Comparison of ENCODE assay signal across 1 cellular context in genomic region chr1:226201029-226201593, GRCh38.
TF ChIP-seq lines count a peak whose summit lies in the region.

No MANE protein-coding gene starts in this region.

TF ChIP-seq in H1, 55 proteins besides CTCF, POLR2A, EP300 and RAD21 (continued from another document):
- TF ChIP-seq POU5F1 (IDR thresholded peaks at IDR 0.05; ENCODE audit: low read depth, low read length) (no peak), SP1 (IDR thresholded peaks at IDR 0.05; ENCODE audit: low read depth, low read length) (no peak), TEAD4 (IDR thresholded peaks at IDR 0.05; ENCODE audit: low read depth, low read length) (no peak), SIRT6 (IDR thresholded peaks at IDR 0.05; ENCODE audit: low read length) (no peak), EGR1 (IDR thresholded peaks at IDR 0.05; ENCODE audit: borderline replicate concordance, low read depth, low read length) (no peak), MAFK (IDR thresholded peaks at IDR 0.05; ENCODE audit: low read depth, low read length) (no peak), ASH2L (IDR thresholded peaks at IDR 0.05; ENCODE audit: low read length) (no peak), PHF8 (conservative IDR thresholded peaks at IDR 0.05; ENCODE audit: low read depth, low read length) (no peak), TCF12 (IDR thresholded peaks at IDR 0.05; ENCODE audit: low read depth, low read length) (no peak), CHD2 (IDR thresholded peaks at IDR 0.05; ENCODE audit: low read length) (no peak), EZH2 (IDR thresholded peaks at IDR 0.05; ENCODE audit: low read depth, low read length, severe bottlenecking) (no peak), YY1 (IDR thresholded peaks at IDR 0.05; ENCODE audit: low read depth, low read length) (no peak)
TF ChIP-seq in H1: peak in this region for 0.
